ENCODE assay signal across 1 cellular context in the genomic region with DNA sequence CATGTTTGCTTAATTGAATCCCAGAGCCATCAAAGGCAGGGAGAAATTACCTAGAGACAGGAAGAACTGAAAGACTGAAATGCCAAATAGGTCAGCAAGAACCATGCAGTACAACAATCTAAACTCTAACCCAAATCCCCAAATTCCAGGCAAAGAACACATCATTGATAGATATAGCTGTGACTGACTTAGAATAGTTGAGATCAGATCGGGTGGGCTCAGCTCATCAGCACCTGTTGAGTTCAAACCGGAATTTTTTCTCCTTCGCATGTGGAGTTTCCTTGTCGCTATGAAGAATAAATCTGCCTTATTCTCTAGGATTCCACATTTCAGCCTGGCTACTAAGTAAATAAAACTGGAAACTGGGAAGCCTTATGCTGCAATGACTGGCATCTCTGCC.
A peak's percentile ranks its signal among the peaks of the same experiment; 100 is the strongest.
TF ChIP-seq lines count a peak whose summit lies in the region.

No MANE protein-coding gene starts in this region.

TF ChIP-seq in K562, 482 proteins besides CTCF, POLR2A, EP300 and RAD21 (continued from another document):
- TF ChIP-seq ATF6 (CRISPR knock-in tag; IDR thresholded peaks at IDR 0.05), result 0 out of 2 replicates have a peak, but pooled peaks have one; percentile 5
- TF ChIP-seq MAFG (tag; conservative IDR thresholded peaks at IDR 0.05), result 0 out of 2 replicates have a peak, but pooled peaks have one; percentile 12
- no peak for TF ChIP-seq ARID1B (IDR thresholded peaks at IDR 0.05)
- TF ChIP-seq SIN3A (IDR thresholded peaks at IDR 0.05; ENCODE audit: borderline replicate concordance in 2 of 2, control insufficient read depth in 1 of 2, low read depth in 2 of 2, low read length in 2 of 2), result no peak
- TF ChIP-seq YBX1 (IDR thresholded peaks at IDR 0.05), result no peak
- no peak for TF ChIP-seq ZNF668 (CRISPR knock-in tag; IDR thresholded peaks at IDR 0.05)
- TF ChIP-seq RFX1 (IDR thresholded peaks at IDR 0.05), result no peak
- no peak for TF ChIP-seq ZFPM2 (CRISPR knock-in tag; IDR thresholded peaks at IDR 0.05)
- no peak for TF ChIP-seq ZNF217 (CRISPR knock-in tag; IDR thresholded peaks at IDR 0.05)
- TF ChIP-seq BCOR (IDR thresholded peaks at IDR 0.05), result no peak
- no peak for TF ChIP-seq NBN (IDR thresholded peaks at IDR 0.05; ENCODE audit: low read depth)
- TF ChIP-seq TBP (optimal IDR thresholded peaks at IDR 0.05; ENCODE audit: low read depth, low read length), result no peak
- no peak for TF ChIP-seq HDAC6 (IDR thresholded peaks at IDR 0.05; ENCODE audit: low read depth, low read length)
- TF ChIP-seq PREB (CRISPR knock-in tag; IDR thresholded peaks at IDR 0.05), result 0 out of 2 replicates have a peak, but pooled peaks have one; percentile 30
- no peak for TF ChIP-seq MTA1 (IDR thresholded peaks at IDR 0.05; ENCODE audit: borderline replicate concordance)
- TF ChIP-seq ARNT (IDR thresholded peaks at IDR 0.05), result no peak
- 0 out of 2 replicates have a peak, but pooled peaks have one; percentile 2 for TF ChIP-seq NFE2 (IDR thresholded peaks at IDR 0.05; ENCODE audit: low read depth)
